Comparison of ENCODE assay signal across 19 cellular contexts in genomic region chr12:111664510-111664909, GRCh38.
"Had no signal": no experiment of that assay in that cellular context is flagged by ENCODE, and none has a peak within 500 bp of the region (broad histone marks: within the 10 kb centered on the region; RNA-seq: fewer than 3 reads in every experiment).

No MANE protein-coding gene starts in this region.

- ATAC-seq: left ventricle myocardium superior, natural killer cell, right cardiac atrium, T-cell, upper lobe of right lung had no signal

- H3K27me3 ChIP-seq: testis, upper lobe of right lung had no signal

- H3K9me3 Mint-ChIP-seq: activated naive CD8-positive, alpha-beta T cell treated with anti-CD3 and anti-CD28 coated beads, Interleukin-2, amount 10 ng/mL, durations not matched to agents 7 days and 5 days; memory B cell; natural killer cell; stimulated activated naive CD8-positive, alpha-beta T cell treated with anti-CD3 and anti-CD28 coated beads, Interleukin-15, Interleukin-2, amounts not matched to agents 100 ng/mL and 50 ng/mL, for 24 hours; T-cell had no signal

- H3K4me2 ChIP-seq: smooth muscle cell had no signal

- H3K9me3 ChIP-seq: prostate gland, testis, upper lobe of right lung had no signal

- H3K36me3 ChIP-seq: prostate gland had no signal

- H3K4me3 Mint-ChIP-seq: activated naive CD8-positive, alpha-beta T cell treated with anti-CD3 and anti-CD28 coated beads, Interleukin-2, amount 10 ng/mL, durations not matched to agents 7 days and 5 days; memory B cell; natural killer cell; stimulated activated naive CD8-positive, alpha-beta T cell treated with anti-CD3 and anti-CD28 coated beads, Interleukin-15, Interleukin-2, amounts not matched to agents 100 ng/mL and 50 ng/mL, for 24 hours; T-cell had no signal

- DNase-seq: activated CD4-positive, CD25-positive, alpha-beta regulatory T cell treated with anti-CD3 and anti-CD28 coated beads, Interleukin-2, amount 50 U/mL, for 72 hours; activated naive CD8-positive, alpha-beta T cell treated with anti-CD3 and anti-CD28 coated beads, Interleukin-2, amount 10 ng/mL, durations not matched to agents 7 days and 5 days; aorta; cerebellar nuclear complex; kidney; left ventricle myocardium superior; natural killer cell; occipital lobe; right cardiac atrium; stimulated activated CD4-positive, alpha-beta T cell treated with anti-CD3 and anti-CD28 coated beads, Interleukin-4, amount 100 ng/mL, for 4 hours; stimulated activated CD8-positive, alpha-beta memory T cell treated with anti-CD3 and anti-CD28 coated beads, Interleukin-4, amount 100 ng/mL, for 48 hours; T-cell; T1000; testis; upper lobe of right lung had no signal

- H3K4me1 Mint-ChIP-seq: memory B cell had no signal

- H3K27ac Mint-ChIP-seq: activated naive CD8-positive, alpha-beta T cell treated with anti-CD3 and anti-CD28 coated beads, Interleukin-2, amount 10 ng/mL, durations not matched to agents 7 days and 5 days; memory B cell; T-cell had no signal

- H3K4me1 ChIP-seq: prostate gland, testis, upper lobe of right lung had no signal

- H3K27ac ChIP-seq: prostate gland, testis, upper lobe of right lung had no signal

- H3K4me3 ChIP-seq: prostate gland, smooth muscle cell, testis, upper lobe of right lung had no signal

- H3K27me3 Mint-ChIP-seq: activated naive CD8-positive, alpha-beta T cell treated with anti-CD3 and anti-CD28 coated beads, Interleukin-2, amount 10 ng/mL, durations not matched to agents 7 days and 5 days; memory B cell; stimulated activated naive CD8-positive, alpha-beta T cell treated with anti-CD3 and anti-CD28 coated beads, Interleukin-15, Interleukin-2, amounts not matched to agents 100 ng/mL and 50 ng/mL, for 24 hours; T-cell had no signal
